ENCODE assay signal across 21 cellular contexts in the genomic region with DNA sequence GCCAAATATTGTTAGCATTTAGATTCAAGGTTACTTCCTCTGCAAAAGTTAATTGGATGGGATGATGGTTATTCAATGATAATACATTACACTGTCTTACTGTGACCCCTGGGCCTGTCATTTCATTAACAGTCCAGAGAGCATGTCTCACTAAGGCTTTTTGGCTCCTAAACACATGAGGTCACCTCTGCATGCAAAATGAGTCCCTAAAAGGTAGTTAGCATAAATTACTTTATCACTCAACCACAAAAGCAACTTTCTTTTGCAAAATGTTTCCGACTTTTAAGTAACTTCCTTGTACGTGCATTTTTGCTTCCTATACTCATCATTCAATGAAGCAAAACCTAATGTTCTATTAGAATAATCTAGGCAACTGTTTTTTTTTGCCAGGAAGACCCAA. TPM values are rescaled to one million over a fixed set of nuclear protein-coding genes. Genes with fewer than 3 reads are reported as not detected.
DNase-seq lines count a peak whose midpoint lies in the region; ATAC-seq, FAIRE-seq and TF ChIP-seq lines count a peak whose summit lies in the region.
"Had no signal": no experiment of that assay in that cellular context is flagged by ENCODE, and none has a peak within 500 bp of the region (broad histone marks: within the 10 kb centered on the region; RNA-seq: fewer than 3 reads in every experiment).

No MANE protein-coding gene starts in this region.

- H3K27ac ChIP-seq in GM12878 (ENCODE audit: control insufficient read depth, insufficient read depth): no peak overlapping the region
- no peak overlapping the region for H3K27ac ChIP-seq in tibial nerve
- H3K27ac ChIP-seq: adrenal gland, cardiac muscle cell, heart left ventricle, left ventricle myocardium inferior, RWPE1, sigmoid colon, thoracic aorta had no signal

- ATAC-seq in HG02610 (IDR thresholded peaks at IDR 0.05; ENCODE audit: unreplicated experiment) (peak; percentile 24), GM12878 (peak; percentile 34)
- ATAC-seq: heart left ventricle had no signal

- BruUV-seq in GM12878 (replicated peaks; lab: Mats Ljungman, UMichigan): no TSS peak

- WGBS in GM12878 (ENCODE audit: insufficient coverage, insufficient replicate concordance, low lambda C conversion rate, missing lambda C conversion rate): 5% methylated on average over 2 of the region's 2 CpGs
- WGBS in tibial nerve, 2 donors: 33 to 41% methylated on average over 2 of the region's 2 CpGs

- peak overlapping the region; percentile 3; the same call in 1 of the 2 replicates for H2AFZ ChIP-seq in GM12878 (ENCODE audit: control insufficient read depth, low read depth, low read length)

- POLR2A ChIA-PET in GM12878 (lab: Charles Lee): interaction anchor here (1.3 kb wide), 1 partner anchor 44 kb away, joined by 3 read pairs; no protein-coding TSS in a partner anchor

- intact Hi-C loops in GM12878 (cut with micrococcal nuclease; ENCODE audit: unreplicated experiment): no loop called here

- H3K4me1 ChIP-seq in GM12878 (ENCODE audit: control insufficient read depth, insufficient read depth, low read length): peaks cover 14% of the 10 kb centered on the region
- no peaks in the 10 kb centered on the region for H3K4me1 ChIP-seq in tibial nerve
- H3K4me1 ChIP-seq: HAP-1, sigmoid colon had no signal

- no peaks in the 10 kb centered on the region for H3K36me3 ChIP-seq in GM12878 (ENCODE audit: control insufficient read depth in 2 of 2, insufficient read depth in 2 of 2, low read length in 1 of 2)
- H3K36me3 ChIP-seq in tibial nerve: no peaks in the 10 kb centered on the region
- H3K36me3 ChIP-seq: adrenal gland, cardiac muscle cell, HAP-1, heart left ventricle, left ventricle myocardium inferior, sigmoid colon, thoracic aorta had no signal

- no peak for TF ChIP-seq POLR2A in GM12878 (IDR thresholded peaks at IDR 0.05; ENCODE audit: low read depth, low read length)
- TF ChIP-seq POLR2A in tibial nerve (IDR thresholded peaks at IDR 0.05): no peak

- no peak overlapping the region for H3K9ac ChIP-seq in GM12878 (ENCODE audit: control insufficient read depth, insufficient read depth, low read length)

- H3K9me3 ChIP-seq in GM12878 (replicated peaks; ENCODE audit: control insufficient read depth, insufficient read depth, low read length): no peaks in the 10 kb centered on the region
- no peaks in the 10 kb centered on the region for H3K9me3 ChIP-seq in tibial nerve
- H3K9me3 ChIP-seq: adrenal gland, HAP-1, heart left ventricle, left ventricle myocardium inferior, sigmoid colon, thoracic aorta had no signal

- no peak overlapping the region for H3K4me2 ChIP-seq in GM12878 (ENCODE audit: control insufficient read depth, insufficient read depth)

- H3K27me3 ChIP-seq in GM12878 (replicated peaks in 1 of 2; ENCODE audit: control insufficient read depth in 2 of 2, insufficient read depth in 2 of 2, low read length in 1 of 2): no peaks in the 10 kb centered on the region
- H3K27me3 ChIP-seq in tibial nerve: no peaks in the 10 kb centered on the region
- H3K27me3 ChIP-seq: adrenal gland, cardiac muscle cell, heart left ventricle, sigmoid colon had no signal

- H3K4me3 ChIP-seq in AG10803 (ENCODE audit: low read length): no peak overlapping the region
- no peak overlapping the region for H3K4me3 ChIP-seq in GM12878
- H3K4me3 ChIP-seq in tibial nerve: no peak overlapping the region
- H3K4me3 ChIP-seq: adrenal gland, cardiac muscle cell, HAP-1, heart left ventricle, left ventricle myocardium inferior, sigmoid colon, thoracic aorta had no signal

- RAD21 ChIA-PET in GM12878 (lab: Charles Lee; ENCODE audit: unreplicated experiment): interaction anchor here (1.6 kb wide), 1 partner anchor 49 kb away, joined by 8 read pairs; no protein-coding TSS in a partner anchor

- TF ChIP-seq EP300 in GM12878 (IDR thresholded peaks at IDR 0.05; ENCODE audit: borderline replicate concordance in 1 of 2, control insufficient read depth in 1 of 2, low read depth in 2 of 2, low read length in 2 of 2) (no peak), tibial nerve (IDR thresholded peaks at IDR 0.05) (no peak)

- CTCF ChIA-PET in GM12878 (lab: Yijun Ruan, JAX): interaction anchor here (1.1 to 1.2 kb wide), 2 partner anchors 9 to 16 kb away, joined by 3 to 4 read pairs; no protein-coding TSS in a partner anchor

- TF ChIP-seq RAD21 in GM12878 (IDR thresholded peaks at IDR 0.05; ENCODE audit: insufficient read depth, low read depth, low read length): no peak

- no peaks in the 10 kb centered on the region for H4K20me1 ChIP-seq in GM12878 (ENCODE audit: control insufficient read depth, insufficient read depth)

- DNase-seq in AG10803 (ENCODE audit: low read depth) (peak; percentile 26), EH (ENCODE audit: low read depth) (peak; percentile 37), GM12878 (ENCODE audit: low read depth, low spot score) (no peak), tibial nerve (ENCODE audit: low spot score in 2 of 2) (no peak), SK-N-DZ (ENCODE audit: low spot score) (no peak), OCI-M1 (lab: John Stamatoyannopoulos, UW) (no peak)
- DNase-seq: activated CD4-positive, alpha-beta T cell treated with anti-CD3 and anti-CD28 coated beads for 4 hours; activated effector memory CD4-positive, alpha-beta T cell treated with Interleukin-2 at 50 U/mL for 16 hours; adrenal gland; heart left ventricle; left ventricle myocardium inferior; midbrain; NCI-H1417; NCI-H2107; sigmoid colon had no signal

- no peak for TF ChIP-seq CTCF in AG10803 (conservative IDR thresholded peaks at IDR 0.05; ENCODE audit: low read length)
- no peak for TF ChIP-seq CTCF in GM12878 (IDR thresholded peaks at IDR 0.05 in 2 of 3, conservative IDR thresholded peaks at IDR 0.05 in 1 of 3; ENCODE audit: control insufficient read depth in 2 of 3, extremely low read depth in 1 of 3, insufficient read depth in 1 of 3, low read depth in 3 of 3, low read length in 3 of 3)
- TF ChIP-seq CTCF in tibial nerve (IDR thresholded peaks at IDR 0.05): no peak

- in situ Hi-C loops in GM12878 (cut with MboI): no loop called here

- no peak for FAIRE-seq in GM12878 (lab: Jason Lieb, UNC)
- FAIRE-seq: GM19239 had no signal

- H3K79me2 ChIP-seq in GM12878 (ENCODE audit: control insufficient read depth, insufficient read depth, low read length): no peaks in the 10 kb centered on the region

- SMC1A ChIA-PET in GM12878 (lab: Charles Lee; ENCODE audit: uncharacterized antibody, unreplicated experiment): interaction anchor here (1.4 kb wide), 1 partner anchor 10 kb away, joined by 4 read pairs; no protein-coding TSS in a partner anchor

TF ChIP-seq in GM12878, 131 proteins besides CTCF, POLR2A, EP300 and RAD21:
- TF ChIP-seq ATF7 (IDR thresholded peaks at IDR 0.05; ENCODE audit: low read depth): 0 out of 2 replicates have a peak, but pooled peaks have one; percentile 22
- TF ChIP-seq MEF2B (IDR thresholded peaks at IDR 0.05; ENCODE audit: partially characterized antibody, poor library complexity, severe bottlenecking): no peak
- TF ChIP-seq NRF1 (conservative IDR thresholded peaks at IDR 0.05; ENCODE audit: low read depth, low read length): no peak
- no peak for TF ChIP-seq RUNX3 (IDR thresholded peaks at IDR 0.05; ENCODE audit: low read length)
- TF ChIP-seq ATF2 (IDR thresholded peaks at IDR 0.05; ENCODE audit: low read length): no peak

RNA-seq across cellular contexts. Expression of gene AGFG1, which starts 16.8 kb away (rescaled TPM):
- 90.3 and 96.0 TPM in 2 replicates for total RNA-seq in GM12878 (2013; cell fraction: nucleolus; rRNA removed)
- total RNA-seq in GM12878 (2014; rRNA removed): 97.1 and 100 TPM in 2 replicates
- total RNA-seq in GM12878 (2014; rRNA removed; fragmentation: Illumina TruSeq; extraction: Trizol): 78.2 and 80.7 TPM in 2 replicates
- total RNA-seq in GM12878 (2021): 108 and 113 TPM in 2 replicates
- 33.7 TPM for polyA plus RNA-seq in GM12878 (2011; ENCODE audit: low read depth)
- polyA plus RNA-seq in GM12878 (2011; rRNA removed): 228 and 243 TPM in 2 replicates
- 200 and 228 TPM in 2 replicates for polyA plus RNA-seq in GM12878 (2011; cell fraction: cytosol; rRNA removed)
- polyA plus RNA-seq in GM12878 (2011; cell fraction: nucleus; rRNA removed): 112 and 150 TPM in 2 replicates
- polyA plus RNA-seq in GM12878 (2012): 32.7 and 53.4 TPM in 2 replicates
- polyA plus RNA-seq in GM12878 (2014; fragmentation: Illumina TruSeq; extraction: Trizol): 78.4 and 96.3 TPM in 2 replicates
- 10 to 100 TPM; 28.6 to 53.2 TPM for polyA plus RNA-seq in GM12878 (2014; fragmentation: Nextera tagmentation; extraction: Ambion mirVana)
- 76.3 and 82.7 TPM in 2 replicates for polyA plus RNA-seq in GM12878 (2014; rRNA removed)
- polyA plus RNA-seq in GM12878 (2016; fragmentation: Nextera tagmentation; extraction: Ambion mirVana): 1 to 10 TPM; 7.3 to 8.8 TPM
- polyA minus RNA-seq in GM12878 (2011; rRNA and poly(A)+ RNA removed): 410 and 440 TPM in 2 replicates
- 96.4 and 106 TPM in 2 replicates for polyA minus RNA-seq in GM12878 (2011; cell fraction: cytosol; rRNA and poly(A)+ RNA removed)
- polyA minus RNA-seq in GM12878 (2011; cell fraction: nucleus; rRNA and poly(A)+ RNA removed): 68.8 and 110 TPM in 2 replicates
- total RNA-seq in tibial nerve: 10 to 100 TPM; 42.1 to 83.1 (median 53.5) TPM
- 18.5 and 19.1 TPM in 2 replicates for polyA plus RNA-seq in SK-N-DZ (2014; cell fraction: cytosol; rRNA removed)
- 12.9 and 16.4 TPM in 2 replicates for polyA plus RNA-seq in SK-N-DZ (2014; cell fraction: nucleus; rRNA removed)

Comparison
In these comparisons a context has a peak if more than half of its experiments do, and no peak if none do; other contexts are left out.
1. DNase-seq: peak in AG10803 (single experiment) and EH (single experiment); none in GM12878 (single experiment), tibial nerve (0 of 2), SK-N-DZ (single experiment) and OCI-M1 (single experiment).